In genomic region chr11:111937859-111938258, GRCh38 we compare ENCODE assay signal across 8 cellular contexts. TPM values are rescaled to one million over a fixed set of nuclear protein-coding genes. Genes with fewer than 3 reads are reported as not detected.
DNase-seq lines count a peak whose midpoint lies in the region; ATAC-seq and TF ChIP-seq lines count a peak whose summit lies in the region.

No MANE protein-coding gene starts in this region.

- no peak for TF ChIP-seq CTCF in BE2C (IDR thresholded peaks at IDR 0.05; ENCODE audit: low read depth, low read length)
- TF ChIP-seq CTCF in colonic mucosa (IDR thresholded peaks at IDR 0.05): no peak
- no peak for TF ChIP-seq CTCF in natural killer cell (IDR thresholded peaks at IDR 0.05)

- H3K9ac ChIP-seq in NT2/D1 (ENCODE audit: insufficient read length, low read depth): peak overlapping the region; percentile 15
- H3K9ac ChIP-seq in colonic mucosa (ENCODE audit: low read depth in 2 of 2, low read length in 2 of 2): peak overlapping the region in 1 of 2 donors; percentile 74

- peak overlapping the region; percentile 87 for H3K4me3 Mint-ChIP-seq in natural killer cell

- H3K36me3 ChIP-seq in BE2C (no peaks in the 10 kb centered on the region), NT2/D1 (ENCODE audit: insufficient read depth, insufficient read length, low read length) (no peaks in the 10 kb centered on the region), colonic mucosa (no peaks in the 10 kb centered on the region)

- intact Hi-C loops in colonic mucosa (cut with DNase I) (loop anchor here (10.0 kb wide), 1 partner anchor 147 kb away; the partner anchor contains the start of genes SDHD and TIMM8B), natural killer cell (cut with micrococcal nuclease) (no loop called here)

- H3K4me1 ChIP-seq in BE2C (peaks cover 32% of the 10 kb centered on the region), NT2/D1 (ENCODE audit: insufficient read depth, insufficient read length) (no peaks in the 10 kb centered on the region), colonic mucosa (no peaks in the 10 kb centered on the region)

- peak overlapping the region; percentile 59 for H3K27ac ChIP-seq in colonic mucosa

- H3K27ac Mint-ChIP-seq in natural killer cell: no peak overlapping the region

- no peaks in the 10 kb centered on the region for H3K9me3 ChIP-seq in BE2C
- no peaks in the 10 kb centered on the region for H3K9me3 ChIP-seq in NT2/D1 (ENCODE audit: insufficient read depth, low read length)
- no peaks in the 10 kb centered on the region for H3K9me3 ChIP-seq in colonic mucosa

- no peaks in the 10 kb centered on the region for H3K36me3 Mint-ChIP-seq in natural killer cell

- H3K27me3 ChIP-seq in BE2C (no peaks in the 10 kb centered on the region), NT2/D1 (ENCODE audit: insufficient read depth, insufficient read length) (no peaks in the 10 kb centered on the region), colonic mucosa (no peaks in the 10 kb centered on the region)

- H3K27me3 Mint-ChIP-seq in natural killer cell (ENCODE audit: low read depth in 2 of 2): peaks cover 3 to 7% of the 10 kb centered on the region in 2 donors

- ATAC-seq in natural killer cell: no peak
- no peak for ATAC-seq in GM18520 (IDR thresholded peaks at IDR 0.05; ENCODE audit: unreplicated experiment)

- no peaks in the 10 kb centered on the region for H3K9me3 Mint-ChIP-seq in natural killer cell

- DNase-seq in BE2C (no peak), NT2/D1 (ENCODE audit: low read depth, low spot score) (no peak), colonic mucosa (no peak), natural killer cell (no peak), middle frontal gyrus (ENCODE audit: extremely low spot score, low spot score) (no peak), NCI-H1048 (lab: John Stamatoyannopoulos, UW) (no peak), inferior parietal cortex (ENCODE audit: extremely low spot score) (no peak)

- peak overlapping the region; percentile 79 for H3K4me3 ChIP-seq in BE2C (ENCODE audit: low read depth, low read length)
- H3K4me3 ChIP-seq in NT2/D1 (ENCODE audit: insufficient read length, low read depth): peak overlapping the region; percentile 24
- H3K4me3 ChIP-seq in colonic mucosa: no peak overlapping the region

- H3K4me1 Mint-ChIP-seq in natural killer cell: peaks cover 31 to 34% of the 10 kb centered on the region in 2 donors

RNA-seq across cellular contexts. Expression of gene DIXDC1, which starts 0.7 kb away (rescaled TPM):
- 10.6 TPM for polyA plus RNA-seq in BE2C (2012; ENCODE audit: insufficient read depth, insufficient read length, low read depth)
- total RNA-seq in colonic mucosa (10 to 100 TPM in 1 of 2 donors, 1 to 10 TPM in 1; 4.0 to 13.8 TPM), natural killer cell (1 to 10 TPM in 1 of 3 donors, under 1 TPM in 2; 0.26 to 1.0 (median 0.57) TPM)

RNA-seq across cellular contexts. Expression of gene C11orf52, which starts 19.1 kb away (rescaled TPM):
- polyA plus RNA-seq in BE2C (2012; ENCODE audit: insufficient read depth, insufficient read length, low read depth): not detected
- total RNA-seq in colonic mucosa: 1 to 10 TPM; 7.3 to 8.8 TPM
- not detected for total RNA-seq in natural killer cell

RNA-seq across cellular contexts. Expression of gene HSPB2, which starts 25.3 kb away (rescaled TPM):
- not detected for polyA plus RNA-seq in BE2C (2012; ENCODE audit: insufficient read depth, insufficient read length, low read depth)
- total RNA-seq in colonic mucosa (1 to 10 TPM in 1 of 2 donors, under 1 TPM in 1; 0.25 to 2.2 TPM), natural killer cell (not detected)

RNA-seq across cellular contexts. Expression of gene CRYAB, which starts 26.3 kb away (rescaled TPM):
- not detected for polyA plus RNA-seq in BE2C (2012; ENCODE audit: insufficient read depth, insufficient read length, low read depth)
- total RNA-seq in colonic mucosa (100 to 1,000 TPM in 1 of 2 donors, 10 to 100 TPM in 1; 10.6 to 166 TPM), natural killer cell (not detected)

RNA-seq across cellular contexts. Expression of gene CFAP68, which starts 58.5 kb away (rescaled TPM):
- polyA plus RNA-seq in BE2C (2012; ENCODE audit: insufficient read depth, insufficient read length, low read depth): 24.8 TPM
- 10 to 100 TPM; 18.8 to 20.0 TPM for total RNA-seq in colonic mucosa
- 1 to 10 TPM; 5.9 to 9.2 (median 7.6) TPM for total RNA-seq in natural killer cell

Comparison
In these comparisons a context has a peak if more than half of its experiments do, and no peak if none do; other contexts are left out.
1. RNA of gene C11orf52, which starts 19.1 kb away (total RNA-seq): 7.3 to 8.8 TPM in colonic mucosa; not detected in natural killer cell; every median in the first group is over 4 times any median in the second.